8 cellular contexts compared by ENCODE assay signal in the genomic region with DNA sequence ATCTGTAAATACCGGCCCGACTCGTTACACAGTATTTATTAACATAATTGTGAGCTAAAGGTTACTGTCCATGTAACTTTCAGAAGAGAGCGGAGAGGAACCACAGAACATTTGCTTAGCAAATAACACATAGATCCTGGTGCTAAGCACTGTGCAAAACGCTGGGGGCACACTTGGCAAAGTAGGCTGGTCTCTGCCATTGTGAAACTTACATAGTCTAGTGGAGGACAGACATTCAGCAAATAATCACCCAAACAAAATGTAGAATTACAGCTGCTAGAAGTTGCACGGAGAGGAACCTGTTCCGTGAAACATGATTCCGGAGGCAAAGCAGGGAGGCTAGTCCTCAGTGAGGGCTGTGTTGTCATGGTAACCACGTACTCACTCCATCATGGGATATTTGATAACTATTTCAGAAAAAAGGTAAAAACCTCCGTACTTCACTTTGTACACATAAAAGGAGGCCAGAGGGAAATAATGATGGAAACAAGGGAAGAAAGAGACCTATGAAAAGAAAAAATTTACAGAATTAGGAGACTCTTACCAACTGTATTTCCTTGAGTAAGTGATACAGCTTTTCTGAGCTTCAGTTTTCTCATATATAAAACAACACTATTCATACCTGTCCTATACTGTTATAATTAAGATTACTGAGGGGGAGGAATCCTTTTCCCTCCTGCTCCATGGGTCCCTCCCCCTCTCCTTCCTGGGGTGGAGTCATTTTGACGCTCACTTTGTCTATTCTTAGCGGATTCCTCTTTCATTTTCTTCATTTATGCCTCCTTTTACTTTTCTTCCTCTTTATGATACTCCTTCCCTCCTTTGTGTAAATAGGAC. TPM values are rescaled to one million over a fixed set of nuclear protein-coding genes. Genes with fewer than 3 reads are reported as not detected.
DNase-seq lines count a peak whose midpoint lies in the region; ATAC-seq and TF ChIP-seq lines count a peak whose summit lies in the region.

No MANE protein-coding gene starts in this region.

- no peaks in the 10 kb centered on the region for H3K9me3 Mint-ChIP-seq in activated CD4-positive, alpha-beta memory T cell treated with anti-CD3 and anti-CD28 coated beads for 36 hours

- ATAC-seq in GM18508 (IDR thresholded peaks at IDR 0.05; ENCODE audit: insufficient read depth, unreplicated experiment) (peak; percentile 56), HG02981 (IDR thresholded peaks at IDR 0.05; ENCODE audit: unreplicated experiment) (peak; percentile 58)

- intact Hi-C loops in activated CD4-positive, alpha-beta memory T cell treated with anti-CD3 and anti-CD28 coated beads for 36 hours (cut with micrococcal nuclease), result loop anchor here (1.0 to 5.0 kb wide), 5 partner anchors 20 to 355 kb away; no protein-coding TSS in a partner anchor

- no peaks in the 10 kb centered on the region for H3K36me3 Mint-ChIP-seq in activated CD4-positive, alpha-beta memory T cell treated with anti-CD3 and anti-CD28 coated beads for 36 hours

- DNase-seq in AG09309 (ENCODE audit: low read depth) (no peak), NCI-H2171 (lab: John Stamatoyannopoulos, UW) (peak; percentile 23), fibroblast of the aortic adventitia (ENCODE audit: low read depth) (peak; percentile 32)
- DNase-seq in activated CD4-positive, alpha-beta memory T cell treated with anti-CD3 and anti-CD28 coated beads for 36 hours, result peak; percentile 55
- DNase-seq in effector CD4-positive, alpha-beta T cell, result no peak

- peaks cover 29% of the 10 kb centered on the region for H3K4me1 Mint-ChIP-seq in activated CD4-positive, alpha-beta memory T cell treated with anti-CD3 and anti-CD28 coated beads for 36 hours (ENCODE audit: low read depth)

- H3K27me3 ChIP-seq in neuron (ENCODE audit: insufficient read depth, low read length), result peaks cover 26% of the 10 kb centered on the region

- no peaks in the 10 kb centered on the region for H3K27me3 Mint-ChIP-seq in activated CD4-positive, alpha-beta memory T cell treated with anti-CD3 and anti-CD28 coated beads for 36 hours

- no peaks in the 10 kb centered on the region for H3K36me3 ChIP-seq in neuron (ENCODE audit: insufficient read depth, low read length)

- CTCF ChIA-PET in activated CD4-positive, alpha-beta memory T cell treated with anti-CD3 and anti-CD28 coated beads for 36 hours (lab: Charles Lee), result interaction anchor here (0.6 to 9.8 kb wide), 15 partner anchors 12 to 380 kb away, joined by 3 to 183 read pairs (median 3); no protein-coding TSS in a partner anchor

- peak overlapping the region; percentile 88 for H3K4me3 Mint-ChIP-seq in activated CD4-positive, alpha-beta memory T cell treated with anti-CD3 and anti-CD28 coated beads for 36 hours

- H3K4me3 ChIP-seq in AG09309 (ENCODE audit: control insufficient read depth, low read depth, low read length) (peak overlapping the region; percentile 66), fibroblast of the aortic adventitia (ENCODE audit: low read depth, low read length) (peak overlapping the region; percentile 67), neuron (ENCODE audit: low read length) (peak overlapping the region; percentile 54)

- TF ChIP-seq CTCF in AG09309 (IDR thresholded peaks at IDR 0.05; ENCODE audit: control insufficient read depth, insufficient read depth, low read depth, low read length, missing control alignments) (no peak), fibroblast of the aortic adventitia (IDR thresholded peaks at IDR 0.05; ENCODE audit: insufficient read depth, low read length) (peak; percentile 9)

- H2AFZ ChIP-seq in neuron (ENCODE audit: low read depth, low read length), result peak overlapping the region; percentile 95

- no peaks in the 10 kb centered on the region for H3K9me3 ChIP-seq in neuron (ENCODE audit: low read length)

- H3K4me1 ChIP-seq in neuron (ENCODE audit: insufficient read depth, low read length), result peaks cover 2% of the 10 kb centered on the region

- H3K27ac Mint-ChIP-seq in activated CD4-positive, alpha-beta memory T cell treated with anti-CD3 and anti-CD28 coated beads for 36 hours, result peak overlapping the region; percentile 76

- POLR2A ChIA-PET in activated CD4-positive, alpha-beta memory T cell treated with anti-CD3 and anti-CD28 coated beads for 36 hours (lab: Charles Lee), result interaction anchor here (0.8 to 2.3 kb wide), 5 partner anchors 20 to 741 kb away, joined by 3 to 10 read pairs (median 4); no protein-coding TSS in a partner anchor

RNA-seq across cellular contexts. Expression of a gene that starts 0.8 kb away (rescaled TPM):
- 1 to 10 TPM; 4.4 to 4.6 TPM for total RNA-seq in activated CD4-positive, alpha-beta memory T cell treated with anti-CD3 and anti-CD28 coated beads for 36 hours
- total RNA-seq in fibroblast of the aortic adventitia (ENCODE audit: low replicate concordance), result 1.2 and 2.0 TPM in 2 replicates

Comparison
In these comparisons a context has a peak if more than half of its experiments do, and no peak if none do; other contexts are left out.
1. DNase-seq: peak in NCI-H2171 (single experiment), activated CD4-positive, alpha-beta memory T cell treated with anti-CD3 and anti-CD28 coated beads for 36 hours (single experiment) and fibroblast of the aortic adventitia (single experiment); none in AG09309 (single experiment) and effector CD4-positive, alpha-beta T cell (single experiment).
2. Peak in every context shown above with its lines, with median percentiles within 50 percentile points of each other: H3K4me3 ChIP-seq.